Comparison of ENCODE assay signal across 8 cellular contexts in the genomic region with DNA sequence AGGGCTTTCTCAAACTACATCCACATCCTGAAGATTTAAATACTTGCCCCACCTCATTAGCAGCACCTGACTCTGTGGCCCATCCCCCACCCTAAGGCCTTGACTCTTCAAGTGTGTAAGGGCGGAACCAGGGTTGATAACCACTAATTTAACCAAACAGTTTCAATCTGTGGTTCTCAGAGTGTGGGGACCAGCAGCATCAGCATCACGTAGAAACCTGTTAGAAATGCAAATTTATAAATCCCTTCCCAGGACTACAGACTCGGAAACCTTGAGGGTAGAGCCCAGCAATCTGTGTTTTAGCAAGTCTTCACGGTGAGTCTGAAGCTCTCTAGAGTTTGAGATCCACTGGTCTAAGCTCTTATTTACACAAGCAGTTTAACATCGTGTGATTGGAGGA. TPM values are rescaled to one million over a fixed set of nuclear protein-coding genes. Genes with fewer than 3 reads are reported as not detected.
DNase-seq lines count a peak whose midpoint lies in the region; ATAC-seq, FAIRE-seq and TF ChIP-seq lines count a peak whose summit lies in the region.
"Had no signal": no experiment of that assay in that cellular context is flagged by ENCODE, and none has a peak within 500 bp of the region (broad histone marks: within the 10 kb centered on the region; RNA-seq: fewer than 3 reads in every experiment).

No MANE protein-coding gene starts in this region.

- H3K4me1 ChIP-seq in KMS-11 (ENCODE audit: low read depth, poor library complexity, severe bottlenecking) = peaks cover 31% of the 10 kb centered on the region
- H3K4me1 ChIP-seq in heart right ventricle = peaks cover 0 to 65% (median 36%) of the 10 kb centered on the region in 9 donors

- no peaks in the 10 kb centered on the region for H3K9me3 Mint-ChIP-seq in nephron progenitor cell
- H3K9me3 Mint-ChIP-seq: natural killer cell had no signal

- no peak overlapping the region for H3K4me3 Mint-ChIP-seq in nephron progenitor cell
- H3K4me3 Mint-ChIP-seq: natural killer cell had no signal

- no peaks in the 10 kb centered on the region for H3K9me3 ChIP-seq in heart right ventricle

- H3K27ac ChIP-seq in KMS-11 = peak overlapping the region; percentile 32; the same call in 1 of the 2 replicates
- peak overlapping the region in 1 of 10 donors; percentile 32 for H3K27ac ChIP-seq in heart right ventricle

- 0 out of 2 replicates have a peak, but pooled peaks cover 3% of the 10 kb centered on the region for H3K79me2 ChIP-seq in KMS-11 (ENCODE audit: insufficient read depth, low read depth)

- H3K27me3 ChIP-seq in KMS-11 (ENCODE audit: insufficient read depth, low read depth) = no peaks in the 10 kb centered on the region
- H3K27me3 ChIP-seq in heart right ventricle = no peaks in the 10 kb centered on the region

- peak overlapping the region; percentile 18; the same call in 1 of the 2 replicates for H2AFZ ChIP-seq in KMS-11 (ENCODE audit: low read depth)

- peaks cover 27% of the 10 kb centered on the region for H3K4me1 Mint-ChIP-seq in nephron progenitor cell

- no peaks in the 10 kb centered on the region for H3K36me3 Mint-ChIP-seq in nephron progenitor cell (ENCODE audit: low read depth)
- H3K36me3 Mint-ChIP-seq: natural killer cell had no signal

- H3K4me2 ChIP-seq in KMS-11 = peak overlapping the region; percentile 36

- peak; percentile 4 for FAIRE-seq in GM19239 (lab: Jason Lieb, UNC)

- H3K9ac ChIP-seq in KMS-11 = no peak overlapping the region

- peak; percentile 79 for ATAC-seq in HG02623 (IDR thresholded peaks at IDR 0.05; ENCODE audit: unreplicated experiment)
- ATAC-seq in heart right ventricle = no peak

- WGBS in heart right ventricle, 2 donors = 71 to 76% methylated on average over 5 of the region's 5 CpGs

- TF ChIP-seq CTCF in KMS-11 (conservative IDR thresholded peaks at IDR 0.05; ENCODE audit: low read depth, low read length) (no peak), nephron progenitor cell (IDR thresholded peaks at IDR 0.05) (no peak), heart right ventricle (IDR thresholded peaks at IDR 0.05) (no peak)

- intact Hi-C loops in heart right ventricle (cut with DNase I) = no loop called here

- no peaks in the 10 kb centered on the region for H3K36me3 ChIP-seq in KMS-11 (ENCODE audit: insufficient read depth)
- H3K36me3 ChIP-seq in heart right ventricle = peaks cover 0 to 13% (median 0%) of the 10 kb centered on the region in 9 donors

- peak overlapping the region; percentile 49 for H3K27ac Mint-ChIP-seq in nephron progenitor cell

- no peaks in the 10 kb centered on the region for H3K27me3 Mint-ChIP-seq in nephron progenitor cell (ENCODE audit: low read depth, poor library complexity)

- H4K20me1 ChIP-seq in KMS-11 (ENCODE audit: insufficient read depth) = no peaks in the 10 kb centered on the region

- H3K4me3 ChIP-seq in KMS-11 (IDR thresholded peaks at IDR 0.05; ENCODE audit: insufficient read depth, low read depth, low read length) (no peak overlapping the region), heart right ventricle (no peak overlapping the region)

- DNase-seq in GM19239 (ENCODE audit: insufficient read length, low spot score) = no peak
- no peak for DNase-seq in nephron progenitor cell
- DNase-seq in NCI-H1092 (lab: John Stamatoyannopoulos, UW) = no peak
- DNase-seq in heart right ventricle = no peak
- no peak for DNase-seq in pons (ENCODE audit: low spot score)
- DNase-seq: natural killer cell had no signal

RNA-seq across cellular contexts. Expression of a gene that starts 12.4 kb away (rescaled TPM):
- 10 to 100 TPM; 12.4 to 48.2 (median 13.4) TPM for total RNA-seq in heart right ventricle
- polyA plus RNA-seq in heart right ventricle = 1 to 10 TPM; 6.6 to 8.3 TPM
